In genomic region chr3:126671521-126671920, GRCh38 we compare ENCODE assay signal across 2 cellular contexts.
TF ChIP-seq lines count a peak whose summit lies in the region.

No MANE protein-coding gene starts in this region.

TF ChIP-seq in GM12878, 131 proteins besides CTCF, POLR2A, EP300 and RAD21:
- TF ChIP-seq PKNOX1 (IDR thresholded peaks at IDR 0.05) = 0 out of 2 replicates have a peak, but pooled peaks have one; percentile 7
- TF ChIP-seq, protein P1, sequence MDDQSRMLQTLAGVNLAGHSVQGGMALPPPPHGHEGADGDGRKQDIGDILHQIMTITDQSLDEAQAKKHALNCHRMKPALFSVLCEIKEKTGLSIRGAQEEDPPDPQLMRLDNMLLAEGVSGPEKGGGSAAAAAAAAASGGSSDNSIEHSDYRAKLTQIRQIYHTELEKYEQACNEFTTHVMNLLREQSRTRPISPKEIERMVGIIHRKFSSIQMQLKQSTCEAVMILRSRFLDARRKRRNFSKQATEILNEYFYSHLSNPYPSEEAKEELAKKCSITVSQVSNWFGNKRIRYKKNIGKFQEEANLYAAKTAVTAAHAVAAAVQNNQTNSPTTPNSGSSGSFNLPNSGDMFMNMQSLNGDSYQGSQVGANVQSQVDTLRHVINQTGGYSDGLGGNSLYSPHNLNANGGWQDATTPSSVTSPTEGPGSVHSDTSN (IDR thresholded peaks at IDR 0.05; ENCODE audit: insufficient replicate concordance, low read depth, low read length) = no peak
TF ChIP-seq in GM12878: peak in this region for 1.

TF ChIP-seq in GM23338, 12 proteins besides CTCF, POLR2A, EP300 and RAD21:
- TF ChIP-seq, protein P2, sequence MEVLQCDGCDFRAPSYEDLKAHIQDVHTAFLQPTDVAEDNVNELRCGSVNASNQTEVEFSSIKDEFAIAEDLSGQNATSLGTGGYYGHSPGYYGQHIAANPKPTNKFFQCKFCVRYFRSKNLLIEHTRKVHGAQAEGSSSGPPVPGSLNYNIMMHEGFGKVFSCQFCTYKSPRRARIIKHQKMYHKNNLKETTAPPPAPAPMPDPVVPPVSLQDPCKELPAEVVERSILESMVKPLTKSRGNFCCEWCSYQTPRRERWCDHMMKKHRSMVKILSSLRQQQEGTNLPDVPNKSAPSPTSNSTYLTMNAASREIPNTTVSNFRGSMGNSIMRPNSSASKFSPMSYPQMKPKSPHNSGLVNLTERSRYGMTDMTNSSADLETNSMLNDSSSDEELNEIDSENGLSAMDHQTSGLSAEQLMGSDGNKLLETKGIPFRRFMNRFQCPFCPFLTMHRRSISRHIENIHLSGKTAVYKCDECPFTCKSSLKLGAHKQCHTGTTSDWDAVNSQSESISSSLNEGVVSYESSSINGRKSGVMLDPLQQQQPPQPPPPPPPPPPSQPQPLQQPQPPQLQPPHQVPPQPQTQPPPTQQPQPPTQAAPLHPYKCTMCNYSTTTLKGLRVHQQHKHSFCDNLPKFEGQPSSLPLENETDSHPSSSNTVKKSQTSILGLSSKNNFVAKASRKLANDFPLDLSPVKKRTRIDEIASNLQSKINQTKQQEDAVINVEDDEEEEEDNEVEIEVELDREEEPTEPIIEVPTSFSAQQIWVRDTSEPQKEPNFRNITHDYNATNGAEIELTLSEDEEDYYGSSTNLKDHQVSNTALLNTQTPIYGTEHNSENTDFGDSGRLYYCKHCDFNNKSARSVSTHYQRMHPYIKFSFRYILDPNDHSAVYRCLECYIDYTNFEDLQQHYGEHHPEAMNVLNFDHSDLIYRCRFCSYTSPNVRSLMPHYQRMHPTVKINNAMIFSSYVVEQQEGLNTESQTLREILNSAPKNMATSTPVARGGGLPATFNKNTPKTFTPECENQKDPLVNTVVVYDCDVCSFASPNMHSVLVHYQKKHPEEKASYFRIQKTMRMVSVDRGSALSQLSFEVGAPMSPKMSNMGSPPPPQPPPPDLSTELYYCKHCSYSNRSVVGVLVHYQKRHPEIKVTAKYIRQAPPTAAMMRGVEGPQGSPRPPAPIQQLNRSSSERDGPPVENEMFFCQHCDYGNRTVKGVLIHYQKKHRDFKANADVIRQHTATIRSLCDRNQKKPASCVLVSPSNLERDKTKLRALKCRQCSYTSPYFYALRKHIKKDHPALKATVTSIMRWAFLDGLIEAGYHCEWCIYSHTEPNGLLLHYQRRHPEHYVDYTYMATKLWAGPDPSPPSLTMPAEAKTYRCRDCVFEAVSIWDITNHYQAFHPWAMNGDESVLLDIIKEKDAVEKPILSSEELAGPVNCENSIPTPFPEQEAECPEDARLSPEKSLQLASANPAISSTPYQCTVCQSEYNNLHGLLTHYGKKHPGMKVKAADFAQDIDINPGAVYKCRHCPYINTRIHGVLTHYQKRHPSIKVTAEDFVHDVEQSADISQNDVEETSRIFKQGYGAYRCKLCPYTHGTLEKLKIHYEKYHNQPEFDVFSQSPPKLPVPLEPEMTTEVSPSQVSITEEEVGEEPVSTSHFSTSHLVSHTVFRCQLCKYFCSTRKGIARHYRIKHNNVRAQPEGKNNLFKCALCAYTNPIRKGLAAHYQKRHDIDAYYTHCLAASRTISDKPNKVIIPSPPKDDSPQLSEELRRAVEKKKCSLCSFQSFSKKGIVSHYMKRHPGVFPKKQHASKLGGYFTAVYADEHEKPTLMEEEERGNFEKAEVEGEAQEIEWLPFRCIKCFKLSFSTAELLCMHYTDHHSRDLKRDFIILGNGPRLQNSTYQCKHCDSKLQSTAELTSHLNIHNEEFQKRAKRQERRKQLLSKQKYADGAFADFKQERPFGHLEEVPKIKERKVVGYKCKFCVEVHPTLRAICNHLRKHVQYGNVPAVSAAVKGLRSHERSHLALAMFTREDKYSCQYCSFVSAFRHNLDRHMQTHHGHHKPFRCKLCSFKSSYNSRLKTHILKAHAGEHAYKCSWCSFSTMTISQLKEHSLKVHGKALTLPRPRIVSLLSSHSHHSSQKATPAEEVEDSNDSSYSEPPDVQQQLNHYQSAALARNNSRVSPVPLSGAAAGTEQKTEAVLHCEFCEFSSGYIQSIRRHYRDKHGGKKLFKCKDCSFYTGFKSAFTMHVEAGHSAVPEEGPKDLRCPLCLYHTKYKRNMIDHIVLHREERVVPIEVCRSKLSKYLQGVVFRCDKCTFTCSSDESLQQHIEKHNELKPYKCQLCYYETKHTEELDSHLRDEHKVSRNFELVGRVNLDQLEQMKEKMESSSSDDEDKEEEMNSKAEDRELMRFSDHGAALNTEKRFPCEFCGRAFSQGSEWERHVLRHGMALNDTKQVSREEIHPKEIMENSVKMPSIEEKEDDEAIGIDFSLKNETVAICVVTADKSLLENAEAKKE (CRISPR knock-in tag; IDR thresholded peaks at IDR 0.05) = no peak
- TF ChIP-seq ZNF331 (CRISPR knock-in tag; IDR thresholded peaks at IDR 0.05; ENCODE audit: low read depth) = no peak
- TF ChIP-seq EZH2 (IDR thresholded peaks at IDR 0.05; ENCODE audit: low read depth, unreplicated experiment) = no peak
- no peak for TF ChIP-seq EZH2phosphoT487 (IDR thresholded peaks at IDR 0.05; ENCODE audit: unreplicated experiment)
- TF ChIP-seq, protein P3, sequence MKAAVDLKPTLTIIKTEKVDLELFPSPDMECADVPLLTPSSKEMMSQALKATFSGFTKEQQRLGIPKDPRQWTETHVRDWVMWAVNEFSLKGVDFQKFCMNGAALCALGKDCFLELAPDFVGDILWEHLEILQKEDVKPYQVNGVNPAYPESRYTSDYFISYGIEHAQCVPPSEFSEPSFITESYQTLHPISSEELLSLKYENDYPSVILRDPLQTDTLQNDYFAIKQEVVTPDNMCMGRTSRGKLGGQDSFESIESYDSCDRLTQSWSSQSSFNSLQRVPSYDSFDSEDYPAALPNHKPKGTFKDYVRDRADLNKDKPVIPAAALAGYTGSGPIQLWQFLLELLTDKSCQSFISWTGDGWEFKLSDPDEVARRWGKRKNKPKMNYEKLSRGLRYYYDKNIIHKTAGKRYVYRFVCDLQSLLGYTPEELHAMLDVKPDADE (IDR thresholded peaks at IDR 0.05) = no peak
- TF ChIP-seq ZNF114 (CRISPR knock-in tag; IDR thresholded peaks at IDR 0.05) = no peak
- no peak for TF ChIP-seq REST (IDR thresholded peaks at IDR 0.05; ENCODE audit: unreplicated experiment)
- TF ChIP-seq STAT1 (IDR thresholded peaks at IDR 0.05; ENCODE audit: unreplicated experiment) = no peak
- TF ChIP-seq CREB1 (CRISPR knock-in tag; IDR thresholded peaks at IDR 0.05; ENCODE audit: low read depth) = no peak
- no peak for TF ChIP-seq JUNB (IDR thresholded peaks at IDR 0.05; ENCODE audit: unreplicated experiment)
- TF ChIP-seq NANOG (IDR thresholded peaks at IDR 0.05; ENCODE audit: borderline replicate concordance) = no peak
- no peak for TF ChIP-seq POLR2AphosphoS5 (IDR thresholded peaks at IDR 0.05; ENCODE audit: low read depth)
